Comparison of ENCODE assay signal across 13 cellular contexts in the genomic region with DNA sequence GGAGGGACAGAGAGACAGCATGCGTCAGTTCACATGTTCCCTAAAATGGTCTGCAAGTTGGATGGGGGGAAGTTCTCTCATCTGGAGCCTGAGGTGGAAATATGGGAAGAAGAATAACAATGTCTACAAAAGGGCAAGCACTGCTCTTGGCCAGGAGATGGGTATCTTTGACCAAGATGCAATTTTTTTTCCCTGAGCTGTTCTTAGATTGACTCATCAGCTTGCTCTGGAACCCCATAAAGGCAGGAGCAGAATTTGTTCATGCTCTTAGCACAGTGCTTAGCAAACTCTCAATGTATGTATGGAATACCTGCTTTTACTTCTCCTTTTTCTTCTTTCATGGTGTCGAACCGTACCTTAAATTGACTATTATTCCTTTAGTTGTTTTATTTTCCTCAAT.
DNase-seq lines count a peak whose midpoint lies in the region; ATAC-seq and TF ChIP-seq lines count a peak whose summit lies in the region.
"Had no signal": no experiment of that assay in that cellular context is flagged by ENCODE, and none has a peak within 500 bp of the region (broad histone marks: within the 10 kb centered on the region; RNA-seq: fewer than 3 reads in every experiment).

No MANE protein-coding gene starts in this region.

- H3K4me1 Mint-ChIP-seq in HFFc6 (ENCODE audit: low read depth) (peaks cover 20% of the 10 kb centered on the region), naive B cell (peaks cover 34 to 58% (median 44%) of the 10 kb centered on the region in 3 donors), neural progenitor cell (peaks cover 26% of the 10 kb centered on the region)

- no peaks in the 10 kb centered on the region for H3K27me3 ChIP-seq in neural progenitor cell
- H3K27me3 ChIP-seq: right lobe of liver had no signal

- DNase-seq in HFFc6: peak; percentile 74
- DNase-seq in HT1080 (ENCODE audit: low read depth): peak; percentile 42
- DNase-seq in naive B cell: no peak
- no peak for DNase-seq in neural progenitor cell (ENCODE audit: low spot score)
- no peak for DNase-seq in NCI-H1105 (lab: John Stamatoyannopoulos, UW)
- no peak for DNase-seq in HT-29 (ENCODE audit: low spot score)
- DNase-seq in DMS 273 (lab: John Stamatoyannopoulos, UW; ENCODE audit: unreplicated experiment): no peak
- DNase-seq: activated naive CD4-positive, alpha-beta T cell treated with anti-CD3 and anti-CD28 coated beads, Interleukin-2, amount 50 U/mL, for 16 hours; erythroblast; NCI-H524 treated with DMSO at 0.1 percent for 48 hours; right lobe of liver; stimulated activated naive CD4-positive, alpha-beta T cell had no signal

- H3F3A ChIP-seq in neural progenitor cell (ENCODE audit: low read depth): no peaks in the 10 kb centered on the region

- peak; percentile 49 for TF ChIP-seq CTCF in HFFc6 (IDR thresholded peaks at IDR 0.05)
- no peak for TF ChIP-seq CTCF in neural progenitor cell (IDR thresholded peaks at IDR 0.05)

- H4K20me1 ChIP-seq in neural progenitor cell (ENCODE audit: low read depth): no peaks in the 10 kb centered on the region

- H3K4me2 ChIP-seq in neural progenitor cell: no peak overlapping the region

- no peaks in the 10 kb centered on the region for H3K36me3 Mint-ChIP-seq in HFFc6 (ENCODE audit: low read depth)
- no peaks in the 10 kb centered on the region for H3K36me3 Mint-ChIP-seq in naive B cell
- no peaks in the 10 kb centered on the region for H3K36me3 Mint-ChIP-seq in neural progenitor cell

- H2AFZ ChIP-seq in neural progenitor cell (replicated peaks): no peak overlapping the region

- H3K27me3 Mint-ChIP-seq in HFFc6 (ENCODE audit: insufficient read depth) (peaks cover 5% of the 10 kb centered on the region; the same call in 1 of the 2 replicates), naive B cell (peaks cover 0 to 11% (median 5%) of the 10 kb centered on the region in 3 donors), neural progenitor cell (ENCODE audit: insufficient read depth, low read depth) (no peaks in the 10 kb centered on the region)

- H3K4me1 ChIP-seq in neural progenitor cell: peaks cover 12% of the 10 kb centered on the region
- H3K4me1 ChIP-seq: right lobe of liver had no signal

- H3K36me3 ChIP-seq in neural progenitor cell: no peaks in the 10 kb centered on the region
- H3K36me3 ChIP-seq: right lobe of liver had no signal

- H3K79me2 ChIP-seq in neural progenitor cell (ENCODE audit: low read depth): no peaks in the 10 kb centered on the region

- H3K27ac Mint-ChIP-seq in HFFc6 (peak overlapping the region; percentile 7), naive B cell (peak overlapping the region; percentile 62 to 98 (median 88)), neural progenitor cell (no peak overlapping the region)

- H3K9me3 ChIP-seq in neural progenitor cell (ENCODE audit: low read depth): no peaks in the 10 kb centered on the region
- H3K9me3 ChIP-seq: right lobe of liver had no signal

- H3K4me3 Mint-ChIP-seq in HFFc6 (no peak overlapping the region; the same call in 1 of the 2 replicates), naive B cell (peak overlapping the region; percentile 20 to 86 (median 61)), neural progenitor cell (no peak overlapping the region)

- H3K9me3 Mint-ChIP-seq in HFFc6: no peaks in the 10 kb centered on the region; the same call in 1 of the 2 replicates
- H3K9me3 Mint-ChIP-seq in naive B cell: peaks cover 0 to 3% (median 0%) of the 10 kb centered on the region in 7 donors
- no peaks in the 10 kb centered on the region for H3K9me3 Mint-ChIP-seq in neural progenitor cell

- H3K9ac ChIP-seq in neural progenitor cell: no peak overlapping the region

- ATAC-seq in GM18867 (IDR thresholded peaks at IDR 0.05; ENCODE audit: unreplicated experiment) (peak; percentile 52), naive B cell (ENCODE audit: low read depth in 2 of 2) (peak; percentile 30 to 31)
- ATAC-seq: right lobe of liver had no signal

- no peak overlapping the region for H3K27ac ChIP-seq in neural progenitor cell
- H3K27ac ChIP-seq: right lobe of liver had no signal

- H3K4me3 ChIP-seq in neural progenitor cell: no peak overlapping the region
- H3K4me3 ChIP-seq: right lobe of liver had no signal

Comparison
In these comparisons a context has a peak if more than half of its experiments do, and no peak if none do; other contexts are left out.
1. DNase-seq: peak in HFFc6 (single experiment) and HT1080 (single experiment); none in naive B cell (single experiment), neural progenitor cell (single experiment), NCI-H1105 (single experiment), HT-29 (single experiment) and DMS 273 (single experiment).
2. H3K4me3 Mint-ChIP-seq: peak in naive B cell (8 of 8); none in HFFc6 (single experiment) and neural progenitor cell (single experiment).